In genomic region chr19:18091217-18091608, GRCh38 we compare ENCODE assay signal across 1 cellular context.
TF ChIP-seq lines count a peak whose summit lies in the region.

No MANE protein-coding gene starts in this region.

TF ChIP-seq in K562, 482 proteins besides CTCF, POLR2A, EP300 and RAD21 (continued from another document and continues in another):
- TF ChIP-seq ZBTB9 (CRISPR knock-in tag; IDR thresholded peaks at IDR 0.05) = no peak
- TF ChIP-seq MBD2 (IDR thresholded peaks at IDR 0.05; ENCODE audit: borderline replicate concordance, low read depth) = no peak
- TF ChIP-seq ZNF436 (CRISPR knock-in tag; IDR thresholded peaks at IDR 0.05) = no peak
- no peak for TF ChIP-seq ZHX1 (conservative IDR thresholded peaks at IDR 0.05; ENCODE audit: low read length)
- TF ChIP-seq IRF1 (CRISPR knock-in tag; IDR thresholded peaks at IDR 0.05; ENCODE audit: borderline replicate concordance) = no peak
- peak; percentile 36; the same call in 1 of the 2 replicates for TF ChIP-seq MTA1 (IDR thresholded peaks at IDR 0.05; ENCODE audit: borderline replicate concordance)
- peak; percentile 53 for TF ChIP-seq RBFOX2 (IDR thresholded peaks at IDR 0.05; ENCODE audit: low read depth, low read length)
- TF ChIP-seq FOS (IDR thresholded peaks at IDR 0.05; ENCODE audit: extremely low read depth, insufficient read length) = no peak
- peak; percentile 21; the same call in 1 of the 2 replicates for TF ChIP-seq PHF8 (IDR thresholded peaks at IDR 0.05; ENCODE audit: borderline replicate concordance, low read length)
- no peak for TF ChIP-seq BRF1 (IDR thresholded peaks at IDR 0.05; ENCODE audit: borderline replicate concordance, extremely low read depth, insufficient read length)
- TF ChIP-seq GATAD2B (IDR thresholded peaks at IDR 0.05; ENCODE audit: borderline replicate concordance) = no peak
- TF ChIP-seq PTRF (tag; IDR thresholded peaks at IDR 0.05) = no peak
- no peak for TF ChIP-seq HDAC1 (IDR thresholded peaks at IDR 0.05)
- TF ChIP-seq RBM25 (IDR thresholded peaks at IDR 0.05; ENCODE audit: low read depth, low read length, severe bottlenecking) = no peak
- TF ChIP-seq MTF1 (CRISPR knock-in tag; IDR thresholded peaks at IDR 0.05; ENCODE audit: borderline replicate concordance) = no peak
- TF ChIP-seq NCOA4 (IDR thresholded peaks at IDR 0.05; ENCODE audit: partially characterized antibody) = no peak
- TF ChIP-seq COPS2 (conservative IDR thresholded peaks at IDR 0.05) = no peak
- no peak for TF ChIP-seq CHAMP1 (IDR thresholded peaks at IDR 0.05)
- TF ChIP-seq SREBF2 (CRISPR knock-in tag; IDR thresholded peaks at IDR 0.05) = no peak
- TF ChIP-seq CEBPZ (IDR thresholded peaks at IDR 0.05; ENCODE audit: borderline replicate concordance, low read depth, low read length) = no peak
- no peak for TF ChIP-seq ZNF699 (CRISPR knock-in tag; IDR thresholded peaks at IDR 0.05; ENCODE audit: insufficient replicate concordance)
- TF ChIP-seq RREB1 (CRISPR knock-in tag; IDR thresholded peaks at IDR 0.05) = no peak
- TF ChIP-seq C11orf30 (IDR thresholded peaks at IDR 0.05; ENCODE audit: low read depth) = no peak
- TF ChIP-seq NFXL1 (CRISPR knock-in tag; IDR thresholded peaks at IDR 0.05) = no peak
- TF ChIP-seq CTBP1 (IDR thresholded peaks at IDR 0.05; ENCODE audit: borderline replicate concordance) = no peak
- 0 out of 4 replicates have a peak, but pooled peaks of 1 of the 2 experiments have one; percentile 28 for TF ChIP-seq MNT (conservative IDR thresholded peaks at IDR 0.05)
- no peak for TF ChIP-seq BRD9 (IDR thresholded peaks at IDR 0.05; ENCODE audit: low read depth, partially characterized antibody)
- no peak for TF ChIP-seq NKRF (IDR thresholded peaks at IDR 0.05; ENCODE audit: borderline replicate concordance)
- no peak for TF ChIP-seq ZBED1 (IDR thresholded peaks at IDR 0.05)
- no peak for TF ChIP-seq GTF2B (IDR thresholded peaks at IDR 0.05; ENCODE audit: extremely low read depth, insufficient read length)
- peak in 1 of 2 experiments; percentile 72; a peak in 2 of 4 replicates for TF ChIP-seq MAZ (CRISPR knock-in tag; conservative IDR thresholded peaks at IDR 0.05 in 1 of 2, IDR thresholded peaks at IDR 0.05 in 1 of 2)
